In the genomic region with DNA sequence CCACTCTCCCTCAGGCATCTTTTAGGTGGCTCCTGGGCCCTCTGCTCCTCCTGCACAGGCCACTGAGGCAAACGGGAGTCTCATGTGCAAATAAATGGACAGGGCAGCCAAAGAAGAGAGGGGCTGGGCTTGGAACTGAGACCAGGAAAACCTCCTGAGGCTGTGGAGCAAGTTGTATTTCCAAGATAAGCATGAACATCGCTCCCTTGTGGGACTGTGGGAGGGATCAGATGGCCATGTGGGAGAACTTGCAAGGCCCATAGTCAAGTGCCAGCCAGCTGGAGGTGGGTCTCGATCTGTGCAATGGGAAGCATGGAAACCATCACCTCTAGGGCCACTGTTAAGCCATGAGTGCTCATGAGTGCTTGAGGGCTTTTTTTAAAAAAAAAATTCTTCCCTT, we compare ENCODE assay signal across 21 cellular contexts.
"Had no signal": no experiment of that assay in that cellular context is flagged by ENCODE, and none has a peak within 500 bp of the region (broad histone marks: within the 10 kb centered on the region; RNA-seq: fewer than 3 reads in every experiment).

No MANE protein-coding gene starts in this region.

- H3K9me2 ChIP-seq: SK-N-SH had no signal

- H3K27me3 ChIP-seq: brain microvascular endothelial cell, cardiac muscle cell had no signal

- DNase-seq: activated B cell treated with CpG ODN at 0.5 μM for 24 hours; activated CD4-positive, alpha-beta memory T cell treated with anti-CD3 and anti-CD28 coated beads for 36 hours; activated CD4-positive, alpha-beta T cell treated with anti-CD3 and anti-CD28 coated beads, Interleukin-2, amount 10 ng/mL, durations not matched to agents 7 days and 5 days; activated CD8-positive, alpha-beta memory T cell treated with anti-CD3 and anti-CD28 coated beads for 24 hours; activated gamma-delta T cell; activated naive CD4-positive, alpha-beta T cell treated with anti-CD3 and anti-CD28 coated beads, Interleukin-2, amount 10 ng/mL, durations not matched to agents 7 days and 5 days; activated naive CD8-positive, alpha-beta T cell treated with anti-CD3 and anti-CD28 coated beads for 36 hours; activated T-cell treated with anti-CD3 and anti-CD28 coated beads, Interleukin-2, amount 50 U/mL, for 4 hours; brain microvascular endothelial cell; NCI-H1105 treated with DMSO at 0.1 percent for 48 hours; NCI-H1436 treated with DMSO at 0.1 percent for 48 hours; NCI-H187; NCI-H2081; NCI-H510A treated with DMSO at 0.1 percent for 48 hours; NCI-H69; PC-3; SK-N-SH; SW 1271 had no signal

- ATAC-seq: activated T-cell treated with anti-CD3 and anti-CD28 coated beads, Interleukin-2, amount 50 U/mL, for 4 hours; activated T-helper 17 cell treated with anti-CD3 and anti-CD28 coated beads, Interleukin-2, amount 50 U/mL, for 72 hours; HepG2; PC-3 had no signal

- H3K4me3 ChIP-seq: cardiac muscle cell had no signal

- FAIRE-seq: HepG2 had no signal

- H3K4me2 ChIP-seq: SK-N-SH had no signal

- H3K27ac ChIP-seq: brain microvascular endothelial cell, cardiac muscle cell had no signal

- H3K36me3 ChIP-seq: brain microvascular endothelial cell, cardiac muscle cell had no signal

- H3K9me3 ChIP-seq: SK-N-SH had no signal

- H3K9ac ChIP-seq: SK-N-SH had no signal
